Comparison of ENCODE assay signal across 2 cellular contexts in the genomic region with DNA sequence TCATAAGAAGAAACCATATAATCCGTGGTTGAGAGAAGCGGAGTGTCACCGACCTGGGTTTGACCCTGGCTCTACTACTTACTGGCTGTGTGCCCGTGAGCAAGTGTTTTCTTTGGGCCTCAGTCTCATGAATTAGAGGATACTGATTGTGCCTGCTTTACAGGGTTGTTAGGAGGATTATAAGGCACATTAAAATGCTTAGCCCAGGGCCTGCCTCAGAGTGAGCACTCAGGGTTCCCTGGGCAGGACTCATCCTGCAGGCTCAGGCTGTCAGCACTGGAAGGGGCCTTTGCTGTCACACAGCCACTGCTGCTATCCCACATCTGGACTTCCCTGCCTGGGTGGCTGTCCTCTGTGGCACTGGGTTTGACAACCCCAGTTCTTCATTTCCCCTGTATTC.
TF ChIP-seq lines count a peak whose summit lies in the region.

No MANE protein-coding gene starts in this region.

TF ChIP-seq in SK-N-SH treated with all-trans-retinoic acid at 6 μM for 48 hours, 23 proteins besides CTCF, POLR2A, EP300 and RAD21 (continued from another document):
- TF ChIP-seq CSDC2 (CRISPR knock-in tag; IDR thresholded peaks at IDR 0.05): no peak

TF ChIP-seq in SK-N-SH, 30 proteins besides CTCF, POLR2A, EP300 and RAD21 (continued from another document):
- no peak for TF ChIP-seq RXRA (IDR thresholded peaks at IDR 0.05; ENCODE audit: borderline replicate concordance, low read depth)
- no peak for TF ChIP-seq NRF1 (IDR thresholded peaks at IDR 0.05; ENCODE audit: low read depth, low read length)
- TF ChIP-seq GATA2 (CRISPR knock-in tag; IDR thresholded peaks at IDR 0.05): no peak
- TF ChIP-seq POLR2AphosphoS5 (IDR thresholded peaks at IDR 0.05; ENCODE audit: low read depth, low read length): no peak
- TF ChIP-seq, protein P1, sequence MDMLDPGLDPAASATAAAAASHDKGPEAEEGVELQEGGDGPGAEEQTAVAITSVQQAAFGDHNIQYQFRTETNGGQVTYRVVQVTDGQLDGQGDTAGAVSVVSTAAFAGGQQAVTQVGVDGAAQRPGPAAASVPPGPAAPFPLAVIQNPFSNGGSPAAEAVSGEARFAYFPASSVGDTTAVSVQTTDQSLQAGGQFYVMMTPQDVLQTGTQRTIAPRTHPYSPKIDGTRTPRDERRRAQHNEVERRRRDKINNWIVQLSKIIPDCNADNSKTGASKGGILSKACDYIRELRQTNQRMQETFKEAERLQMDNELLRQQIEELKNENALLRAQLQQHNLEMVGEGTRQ (IDR thresholded peaks at IDR 0.05; ENCODE audit: borderline replicate concordance, low read depth, low read length): no peak
- no peak for TF ChIP-seq MEF2A (IDR thresholded peaks at IDR 0.05; ENCODE audit: borderline replicate concordance, low read depth)
- no peak for TF ChIP-seq SIN3A (IDR thresholded peaks at IDR 0.05; ENCODE audit: borderline replicate concordance, low read depth, low read length)
- no peak for TF ChIP-seq RFX5 (IDR thresholded peaks at IDR 0.05; ENCODE audit: low read length)
- TF ChIP-seq, protein P2, sequence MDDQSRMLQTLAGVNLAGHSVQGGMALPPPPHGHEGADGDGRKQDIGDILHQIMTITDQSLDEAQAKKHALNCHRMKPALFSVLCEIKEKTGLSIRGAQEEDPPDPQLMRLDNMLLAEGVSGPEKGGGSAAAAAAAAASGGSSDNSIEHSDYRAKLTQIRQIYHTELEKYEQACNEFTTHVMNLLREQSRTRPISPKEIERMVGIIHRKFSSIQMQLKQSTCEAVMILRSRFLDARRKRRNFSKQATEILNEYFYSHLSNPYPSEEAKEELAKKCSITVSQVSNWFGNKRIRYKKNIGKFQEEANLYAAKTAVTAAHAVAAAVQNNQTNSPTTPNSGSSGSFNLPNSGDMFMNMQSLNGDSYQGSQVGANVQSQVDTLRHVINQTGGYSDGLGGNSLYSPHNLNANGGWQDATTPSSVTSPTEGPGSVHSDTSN (IDR thresholded peaks at IDR 0.05): no peak
- TF ChIP-seq, protein P3, sequence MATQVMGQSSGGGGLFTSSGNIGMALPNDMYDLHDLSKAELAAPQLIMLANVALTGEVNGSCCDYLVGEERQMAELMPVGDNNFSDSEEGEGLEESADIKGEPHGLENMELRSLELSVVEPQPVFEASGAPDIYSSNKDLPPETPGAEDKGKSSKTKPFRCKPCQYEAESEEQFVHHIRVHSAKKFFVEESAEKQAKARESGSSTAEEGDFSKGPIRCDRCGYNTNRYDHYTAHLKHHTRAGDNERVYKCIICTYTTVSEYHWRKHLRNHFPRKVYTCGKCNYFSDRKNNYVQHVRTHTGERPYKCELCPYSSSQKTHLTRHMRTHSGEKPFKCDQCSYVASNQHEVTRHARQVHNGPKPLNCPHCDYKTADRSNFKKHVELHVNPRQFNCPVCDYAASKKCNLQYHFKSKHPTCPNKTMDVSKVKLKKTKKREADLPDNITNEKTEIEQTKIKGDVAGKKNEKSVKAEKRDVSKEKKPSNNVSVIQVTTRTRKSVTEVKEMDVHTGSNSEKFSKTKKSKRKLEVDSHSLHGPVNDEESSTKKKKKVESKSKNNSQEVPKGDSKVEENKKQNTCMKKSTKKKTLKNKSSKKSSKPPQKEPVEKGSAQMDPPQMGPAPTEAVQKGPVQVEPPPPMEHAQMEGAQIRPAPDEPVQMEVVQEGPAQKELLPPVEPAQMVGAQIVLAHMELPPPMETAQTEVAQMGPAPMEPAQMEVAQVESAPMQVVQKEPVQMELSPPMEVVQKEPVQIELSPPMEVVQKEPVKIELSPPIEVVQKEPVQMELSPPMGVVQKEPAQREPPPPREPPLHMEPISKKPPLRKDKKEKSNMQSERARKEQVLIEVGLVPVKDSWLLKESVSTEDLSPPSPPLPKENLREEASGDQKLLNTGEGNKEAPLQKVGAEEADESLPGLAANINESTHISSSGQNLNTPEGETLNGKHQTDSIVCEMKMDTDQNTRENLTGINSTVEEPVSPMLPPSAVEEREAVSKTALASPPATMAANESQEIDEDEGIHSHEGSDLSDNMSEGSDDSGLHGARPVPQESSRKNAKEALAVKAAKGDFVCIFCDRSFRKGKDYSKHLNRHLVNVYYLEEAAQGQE (IDR thresholded peaks at IDR 0.05; ENCODE audit: low read depth, low read length): no peak
- no peak for TF ChIP-seq SMC3 (IDR thresholded peaks at IDR 0.05; ENCODE audit: low read depth, low read length)
